Comparison of ENCODE assay signal across 15 cellular contexts in the genomic region with DNA sequence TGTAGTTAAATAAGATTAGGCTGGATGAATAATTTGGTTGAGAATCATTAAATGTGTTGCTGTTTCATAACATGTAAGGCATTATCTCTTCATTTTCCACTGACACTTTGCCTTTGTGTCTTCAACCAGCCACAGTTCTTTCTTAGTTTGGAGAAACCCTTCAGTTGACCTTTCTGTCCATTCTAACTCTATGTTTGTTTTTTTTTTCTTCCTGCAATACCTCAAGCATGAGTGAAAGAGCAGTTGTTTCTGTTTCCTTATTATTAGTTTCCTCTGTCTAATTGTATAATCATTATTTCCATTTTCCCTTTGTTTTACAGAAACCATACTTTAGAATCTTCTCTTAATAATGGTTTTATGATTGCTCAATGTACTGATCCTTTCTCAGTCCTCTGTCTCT. TPM values are rescaled to one million over a fixed set of nuclear protein-coding genes. Genes with fewer than 3 reads are reported as not detected.
DNase-seq lines count a peak whose midpoint lies in the region; ATAC-seq and TF ChIP-seq lines count a peak whose summit lies in the region.
"Had no signal": no experiment of that assay in that cellular context is flagged by ENCODE, and none has a peak within 500 bp of the region (broad histone marks: within the 10 kb centered on the region; RNA-seq: fewer than 3 reads in every experiment).

No MANE protein-coding gene starts in this region.

- 0 out of 2 replicates have a peak, but pooled peaks cover 6% of the 10 kb centered on the region for H4K20me1 ChIP-seq in Karpas-422 (ENCODE audit: insufficient read depth, low read depth, low read length)

- no peak for TF ChIP-seq POLR2A in gastroesophageal sphincter (IDR thresholded peaks at IDR 0.05)

- H3K4me3 Mint-ChIP-seq in activated CD4-positive, alpha-beta T cell treated with anti-CD3 and anti-CD28 coated beads, Interleukin-2, amount 10 ng/mL, durations not matched to agents 24 days and 14 days: no peak overlapping the region
- H3K4me3 Mint-ChIP-seq: CD8-positive, alpha-beta T cell had no signal

- H3K9me3 ChIP-seq in Karpas-422 (ENCODE audit: low read length) (no peaks in the 10 kb centered on the region), skeletal muscle satellite cell (replicated peaks; ENCODE audit: low read length) (no peaks in the 10 kb centered on the region), gastroesophageal sphincter (no peaks in the 10 kb centered on the region)
- H3K9me3 ChIP-seq: SK-N-SH had no signal

- ATAC-seq in gastroesophageal sphincter (no peak), HG03139 (IDR thresholded peaks at IDR 0.05; ENCODE audit: unreplicated experiment) (no peak)
- ATAC-seq: CD8-positive, alpha-beta T cell had no signal

- H3K9me2 ChIP-seq in Karpas-422 (replicated peaks; ENCODE audit: insufficient read depth, low read length): no peaks in the 10 kb centered on the region
- H3K9me2 ChIP-seq: SK-N-SH had no signal

- in situ Hi-C loops in brain microvascular endothelial cell (cut with HindIII; ENCODE audit: low pct_ligation_motif_present, low sequenced_read_pairs): no loop called here

- no peaks in the 10 kb centered on the region for H3K9me3 Mint-ChIP-seq in activated CD4-positive, alpha-beta T cell treated with anti-CD3 and anti-CD28 coated beads, Interleukin-2, amount 10 ng/mL, durations not matched to agents 24 days and 14 days
- H3K9me3 Mint-ChIP-seq: CD8-positive, alpha-beta T cell had no signal

- no peak for TF ChIP-seq CTCF in choroid plexus epithelial cell (conservative IDR thresholded peaks at IDR 0.05; ENCODE audit: low read depth, low read length)
- TF ChIP-seq CTCF in gastroesophageal sphincter (IDR thresholded peaks at IDR 0.05): no peak
- TF ChIP-seq CTCF in brain microvascular endothelial cell (IDR thresholded peaks at IDR 0.05; ENCODE audit: low read depth, low read length, missing control alignments): no peak

- TF ChIP-seq EP300 in gastroesophageal sphincter (IDR thresholded peaks at IDR 0.05): no peak

- H3K9ac ChIP-seq in Karpas-422 (ENCODE audit: low read length): peak overlapping the region; percentile 11; the same call in 1 of the 2 replicates
- H3K9ac ChIP-seq in skeletal muscle satellite cell (ENCODE audit: low read depth, low read length): no peak overlapping the region
- H3K9ac ChIP-seq: SK-N-SH had no signal

- H3K4me3 ChIP-seq in Karpas-422 (ENCODE audit: low read length) (peak overlapping the region; percentile 33), choroid plexus epithelial cell (ENCODE audit: low read depth, low read length) (no peak overlapping the region), skeletal muscle satellite cell (ENCODE audit: low read length) (no peak overlapping the region), gastroesophageal sphincter (no peak overlapping the region), brain microvascular endothelial cell (ENCODE audit: low read depth, low read length) (no peak overlapping the region)

- H2AFZ ChIP-seq in Karpas-422 (ENCODE audit: low read length): no peak overlapping the region

- H3K4me1 Mint-ChIP-seq in activated CD4-positive, alpha-beta T cell treated with anti-CD3 and anti-CD28 coated beads, Interleukin-2, amount 10 ng/mL, durations not matched to agents 24 days and 14 days: peaks cover 9% of the 10 kb centered on the region

- no peaks in the 10 kb centered on the region for H3K27me3 Mint-ChIP-seq in activated CD4-positive, alpha-beta T cell treated with anti-CD3 and anti-CD28 coated beads, Interleukin-2, amount 10 ng/mL, durations not matched to agents 24 days and 14 days

- peak overlapping the region; percentile 81 for H3K4me2 ChIP-seq in Karpas-422 (ENCODE audit: low read depth, low read length, poor library complexity, severe bottlenecking)
- peak overlapping the region; percentile 17 for H3K4me2 ChIP-seq in skeletal muscle satellite cell (ENCODE audit: low read length)
- H3K4me2 ChIP-seq: SK-N-SH had no signal

- DNase-seq in activated CD4-positive, alpha-beta T cell treated with anti-CD3 and anti-CD28 coated beads, Interleukin-2, amount 10 ng/mL, durations not matched to agents 24 days and 14 days: no peak
- no peak for DNase-seq in activated CD4-positive, alpha-beta T cell treated with anti-CD3 and anti-CD28 coated beads, Interleukin-2, amount 50 U/mL, for 48 hours
- DNase-seq in Karpas-422 (no peak), choroid plexus epithelial cell (ENCODE audit: low read depth) (peak; percentile 28), brain microvascular endothelial cell (no peak)
- DNase-seq: CD8-positive, alpha-beta T cell; cerebellar nuclear complex; EL; head of caudate nucleus; NCI-H446 treated with DMSO at 0.1 percent for 48 hours; SK-N-SH; small intestine had no signal

- H3K27ac ChIP-seq in Karpas-422 (ENCODE audit: low read length) (peak overlapping the region; percentile 84), gastroesophageal sphincter (peak overlapping the region in 2 of 4 donors; percentile 3 to 12), brain microvascular endothelial cell (no peak overlapping the region)

- H3K27me3 ChIP-seq in Karpas-422 (ENCODE audit: low read length) (no peaks in the 10 kb centered on the region), skeletal muscle satellite cell (ENCODE audit: control insufficient read depth, insufficient read depth, low read length) (no peaks in the 10 kb centered on the region), gastroesophageal sphincter (no peaks in the 10 kb centered on the region), brain microvascular endothelial cell (replicated peaks) (no peaks in the 10 kb centered on the region)

- peak overlapping the region; percentile 18 for H3K27ac Mint-ChIP-seq in activated CD4-positive, alpha-beta T cell treated with anti-CD3 and anti-CD28 coated beads, Interleukin-2, amount 10 ng/mL, durations not matched to agents 24 days and 14 days
- H3K27ac Mint-ChIP-seq: CD8-positive, alpha-beta T cell had no signal

- H3K4me1 ChIP-seq in Karpas-422 (ENCODE audit: low read length) (peaks cover 24% of the 10 kb centered on the region), skeletal muscle satellite cell (ENCODE audit: control insufficient read depth, insufficient read depth, low read length) (peaks cover 34% of the 10 kb centered on the region), gastroesophageal sphincter (peaks cover 12 to 36% (median 14%) of the 10 kb centered on the region in 3 donors)

- H3K36me3 ChIP-seq in Karpas-422 (ENCODE audit: insufficient read depth, low read length) (peaks cover 9% of the 10 kb centered on the region; the same call in 1 of the 2 replicates), skeletal muscle satellite cell (ENCODE audit: insufficient read depth, low read length) (peaks cover 3% of the 10 kb centered on the region), gastroesophageal sphincter (peaks cover 0 to 52% of the 10 kb centered on the region in 2 donors), brain microvascular endothelial cell (replicated peaks) (no peaks in the 10 kb centered on the region)

- intact Hi-C loops in activated CD4-positive, alpha-beta T cell treated with anti-CD3 and anti-CD28 coated beads, Interleukin-2, amount 10 ng/mL, durations not matched to agents 24 days and 14 days (cut with micrococcal nuclease): no loop called here

- no peaks in the 10 kb centered on the region for H3K79me2 ChIP-seq in Karpas-422 (ENCODE audit: low read length)

- H3K36me3 Mint-ChIP-seq in activated CD4-positive, alpha-beta T cell treated with anti-CD3 and anti-CD28 coated beads, Interleukin-2, amount 10 ng/mL, durations not matched to agents 24 days and 14 days (ENCODE audit: low read depth): peaks cover 23% of the 10 kb centered on the region

RNA-seq across cellular contexts. Expression of a gene that starts 25.6 kb away (rescaled TPM):
- total RNA-seq in activated CD4-positive, alpha-beta T cell treated with anti-CD3 and anti-CD28 coated beads, Interleukin-2, amount 10 ng/mL, durations not matched to agents 24 days and 14 days: 81.2 and 86.6 TPM in 2 replicates
- total RNA-seq in Karpas-422 (2014; rRNA removed; shearing (Covaris generic); ENCODE audit: low replicate concordance): 40.7 and 48.8 TPM in 2 replicates
- 91.1 and 92.3 TPM in 2 replicates for total RNA-seq in skeletal muscle satellite cell (2012; rRNA removed)
- total RNA-seq in gastroesophageal sphincter: 100 to 1,000 TPM; 127 to 358 (median 218) TPM

RNA-seq across cellular contexts. Expression of a gene that starts 25.9 kb away (rescaled TPM):
- total RNA-seq in activated CD4-positive, alpha-beta T cell treated with anti-CD3 and anti-CD28 coated beads, Interleukin-2, amount 10 ng/mL, durations not matched to agents 24 days and 14 days: 110 and 112 TPM in 2 replicates
- total RNA-seq in Karpas-422 (2014; rRNA removed; shearing (Covaris generic); ENCODE audit: low replicate concordance): 99.9 and 113 TPM in 2 replicates
- total RNA-seq in skeletal muscle satellite cell (2012; rRNA removed): 116 and 137 TPM in 2 replicates
- 100 to 1,000 TPM; 154 to 277 (median 186) TPM for total RNA-seq in gastroesophageal sphincter
